Comparison of ENCODE assay signal across 16 cellular contexts in the genomic region with DNA sequence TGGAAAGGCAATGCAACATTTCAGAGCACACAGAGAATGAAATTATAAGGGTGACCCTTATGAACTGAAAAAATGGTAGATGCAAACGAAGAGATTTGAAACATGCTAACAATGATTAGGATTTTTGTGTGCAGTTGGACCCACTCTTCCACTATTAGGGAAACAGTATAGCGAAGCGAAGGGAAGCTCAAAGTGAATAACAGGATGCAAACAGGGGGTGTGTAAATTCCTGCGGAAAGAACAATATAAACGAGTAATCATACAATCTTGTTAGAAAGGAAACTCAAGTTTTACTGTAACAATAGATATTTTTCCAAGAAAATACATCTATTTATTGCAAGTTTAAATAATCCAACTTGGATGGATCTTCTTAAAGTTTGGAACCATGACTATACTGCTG. TPM values are rescaled to one million over a fixed set of nuclear protein-coding genes. Genes with fewer than 3 reads are reported as not detected.
DNase-seq lines count a peak whose midpoint lies in the region; ATAC-seq and TF ChIP-seq lines count a peak whose summit lies in the region.
"Had no signal": no experiment of that assay in that cellular context is flagged by ENCODE, and none has a peak within 500 bp of the region (broad histone marks: within the 10 kb centered on the region; RNA-seq: fewer than 3 reads in every experiment).

No MANE protein-coding gene starts in this region.

- POLR2A ChIA-PET in WTC11 (lab: Charles Lee), result no interaction called here

- peak overlapping the region; percentile 55 for H3K9ac ChIP-seq in iPS-18a (ENCODE audit: low read length)

- no peak for TF ChIP-seq CTCF in heart left ventricle (IDR thresholded peaks at IDR 0.05)
- TF ChIP-seq CTCF in WTC11 (IDR thresholded peaks at IDR 0.05), result no peak
- TF ChIP-seq CTCF in spleen (IDR thresholded peaks at IDR 0.05 in 8 of 11, conservative IDR thresholded peaks at IDR 0.05 in 3 of 11), result no peak

- peaks cover 0 to 45% (median 30%) of the 10 kb centered on the region in 9 donors for H3K36me3 ChIP-seq in heart left ventricle
- H3K36me3 ChIP-seq in iPS-18a (ENCODE audit: control insufficient read depth, low read depth, low read length), result no peaks in the 10 kb centered on the region
- H3K36me3 ChIP-seq in spleen, result peaks cover 0 to 38% (median 0%) of the 10 kb centered on the region in 6 donors

- H3K27ac Mint-ChIP-seq in WTC11, result peak overlapping the region; percentile 94; the same call in 1 of the 2 replicates
- H3K27ac Mint-ChIP-seq: B cell; CD4-positive, CD25-positive, alpha-beta regulatory T cell had no signal

- intact Hi-C loops in heart left ventricle (cut with DNase I), result no loop called here
- intact Hi-C loops in Right ventricle myocardium inferior (cut with DNase I), result no loop called here
- intact Hi-C loops in spleen (cut with DNase I; ENCODE audit: low total_unique reads), result no loop called here

- peaks cover 62% of the 10 kb centered on the region for H3K4me1 Mint-ChIP-seq in WTC11

- 61 to 75% (median 69%) methylated on average over 5 of the region's 5 CpGs for WGBS in heart left ventricle, 4 donors
- WGBS in spleen, 5 donors, result 60 to 72% (median 68%) methylated on average over 5 of the region's 5 CpGs

- peak overlapping the region; percentile 56 for H3K4me3 Mint-ChIP-seq in WTC11
- H3K4me3 Mint-ChIP-seq: B cell had no signal

- H3K27me3 ChIP-seq in heart left ventricle (no peaks in the 10 kb centered on the region), iPS-18a (ENCODE audit: control insufficient read depth, insufficient read depth, low read length) (no peaks in the 10 kb centered on the region), spleen (replicated peaks in 1 of 7) (no peaks in the 10 kb centered on the region)

- ATAC-seq in heart left ventricle (peak in 2 of 4 donors; percentile 48 to 68), Right ventricle myocardium inferior (no peak), WTC11 (no peak), GM19463 (IDR thresholded peaks at IDR 0.05; ENCODE audit: unreplicated experiment) (no peak)

- H3K27me3 Mint-ChIP-seq in WTC11 (ENCODE audit: low read depth), result no peaks in the 10 kb centered on the region
- H3K27me3 Mint-ChIP-seq: B cell; CD4-positive, CD25-positive, alpha-beta regulatory T cell had no signal

- no peaks in the 10 kb centered on the region for H3K36me3 Mint-ChIP-seq in WTC11

- H3K4me1 ChIP-seq in heart left ventricle (peaks cover 0 to 68% (median 28%) of the 10 kb centered on the region in 12 donors), iPS-18a (ENCODE audit: control insufficient read depth, low read depth, low read length) (peaks cover 43% of the 10 kb centered on the region), spleen (peaks cover 0 to 47% (median 23%) of the 10 kb centered on the region in 6 donors)

- H3K27ac ChIP-seq in heart left ventricle (peak overlapping the region; percentile 5 to 71 (median 46)), iPS-18a (ENCODE audit: low read length) (no peak overlapping the region), spleen (peak overlapping the region in 7 of 8 donors; percentile 50 to 78 (median 69))
- H3K27ac ChIP-seq: 22Rv1 had no signal

- H3K9me3 ChIP-seq in heart left ventricle (no peaks in the 10 kb centered on the region), iPS-18a (ENCODE audit: control insufficient read depth, low read depth, low read length) (no peaks in the 10 kb centered on the region), spleen (no peaks in the 10 kb centered on the region)

- TF ChIP-seq POLR2A in heart left ventricle (IDR thresholded peaks at IDR 0.05), result no peak
- TF ChIP-seq POLR2A in spleen (IDR thresholded peaks at IDR 0.05), result no peak

- H3K4me3 ChIP-seq in heart left ventricle (peak overlapping the region in 1 of 12 donors; percentile 0), iPS-18a (ENCODE audit: low read length) (peak overlapping the region; percentile 51), spleen (no peak overlapping the region)

- CTCF ChIA-PET in WTC11 (lab: Charles Lee), result interaction anchor here (1.4 kb wide), 1 partner anchor 12 kb away, joined by 8 read pairs; no protein-coding TSS in a partner anchor

- DNase-seq in heart left ventricle (no peak), Right ventricle myocardium inferior (ENCODE audit: missing footprints) (no peak), WTC11 (ENCODE audit: low spot score) (no peak), spleen (no peak), putamen (ENCODE audit: low spot score) (no peak), COLO829 (ENCODE audit: low spot score) (no peak)
- DNase-seq: CD4-positive, CD25-positive, alpha-beta regulatory T cell; DMS79; NCI-H1092; NCI-H146; NCI-H2081; NCI-H524 had no signal

- no peaks in the 10 kb centered on the region for H3K9me3 Mint-ChIP-seq in WTC11
- H3K9me3 Mint-ChIP-seq: CD4-positive, CD25-positive, alpha-beta regulatory T cell had no signal

TF ChIP-seq in WTC11, 78 proteins besides CTCF, POLR2A, EP300 and RAD21:
- TF ChIP-seq, protein P1, sequence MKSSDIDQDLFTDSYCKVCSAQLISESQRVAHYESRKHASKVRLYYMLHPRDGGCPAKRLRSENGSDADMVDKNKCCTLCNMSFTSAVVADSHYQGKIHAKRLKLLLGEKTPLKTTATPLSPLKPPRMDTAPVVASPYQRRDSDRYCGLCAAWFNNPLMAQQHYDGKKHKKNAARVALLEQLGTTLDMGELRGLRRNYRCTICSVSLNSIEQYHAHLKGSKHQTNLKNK (CRISPR knock-in tag; IDR thresholded peaks at IDR 0.05), result no peak
- TF ChIP-seq, protein P2, sequence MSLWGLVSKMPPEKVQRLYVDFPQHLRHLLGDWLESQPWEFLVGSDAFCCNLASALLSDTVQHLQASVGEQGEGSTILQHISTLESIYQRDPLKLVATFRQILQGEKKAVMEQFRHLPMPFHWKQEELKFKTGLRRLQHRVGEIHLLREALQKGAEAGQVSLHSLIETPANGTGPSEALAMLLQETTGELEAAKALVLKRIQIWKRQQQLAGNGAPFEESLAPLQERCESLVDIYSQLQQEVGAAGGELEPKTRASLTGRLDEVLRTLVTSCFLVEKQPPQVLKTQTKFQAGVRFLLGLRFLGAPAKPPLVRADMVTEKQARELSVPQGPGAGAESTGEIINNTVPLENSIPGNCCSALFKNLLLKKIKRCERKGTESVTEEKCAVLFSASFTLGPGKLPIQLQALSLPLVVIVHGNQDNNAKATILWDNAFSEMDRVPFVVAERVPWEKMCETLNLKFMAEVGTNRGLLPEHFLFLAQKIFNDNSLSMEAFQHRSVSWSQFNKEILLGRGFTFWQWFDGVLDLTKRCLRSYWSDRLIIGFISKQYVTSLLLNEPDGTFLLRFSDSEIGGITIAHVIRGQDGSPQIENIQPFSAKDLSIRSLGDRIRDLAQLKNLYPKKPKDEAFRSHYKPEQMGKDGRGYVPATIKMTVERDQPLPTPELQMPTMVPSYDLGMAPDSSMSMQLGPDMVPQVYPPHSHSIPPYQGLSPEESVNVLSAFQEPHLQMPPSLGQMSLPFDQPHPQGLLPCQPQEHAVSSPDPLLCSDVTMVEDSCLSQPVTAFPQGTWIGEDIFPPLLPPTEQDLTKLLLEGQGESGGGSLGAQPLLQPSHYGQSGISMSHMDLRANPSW (CRISPR knock-in tag; conservative IDR thresholded peaks at IDR 0.05; ENCODE audit: low read depth), result no peak
- TF ChIP-seq TEAD4 (CRISPR knock-in tag; IDR thresholded peaks at IDR 0.05) (no peak), IRF2 (CRISPR knock-in tag; IDR thresholded peaks at IDR 0.05; ENCODE audit: borderline replicate concordance, low read depth) (no peak), NFE2L1 (CRISPR knock-in tag; IDR thresholded peaks at IDR 0.05) (no peak), ETV6 (CRISPR knock-in tag; IDR thresholded peaks at IDR 0.05) (no peak), GRHL2 (CRISPR knock-in tag; IDR thresholded peaks at IDR 0.05; ENCODE audit: insufficient replicate concordance, severe bottlenecking) (no peak)

RNA-seq across cellular contexts. Expression of a gene that starts 14.7 kb away (rescaled TPM):
- total RNA-seq in heart left ventricle (10 to 100 TPM; 19.5 to 84.6 (median 46.1) TPM), Right ventricle myocardium inferior (29.6 TPM), WTC11 (2021) (5.8 to 9.8 TPM (median 7.1 TPM) in 3 replicates), spleen (10 to 100 TPM; 49.2 to 95.9 (median 75.7) TPM)
- polyA plus RNA-seq in heart left ventricle (10 to 100 TPM in 1 of 2 donors, 1 to 10 TPM in 1; 6.0 to 12.7 TPM), spleen (10 to 100 TPM in 1 of 3 donors, 1 to 10 TPM in 2; 7.4 to 11.4 (median 8.1) TPM)
